Comparison of ENCODE assay signal across 19 cellular contexts in genomic region chr2:220646424-220646823, GRCh38.
A peak's percentile ranks its signal among the peaks of the same experiment; 100 is the strongest.
DNase-seq lines count a peak whose midpoint lies in the region; ATAC-seq, FAIRE-seq and TF ChIP-seq lines count a peak whose summit lies in the region.
"Had no signal": no experiment of that assay in that cellular context is flagged by ENCODE, and none has a peak within 500 bp of the region (broad histone marks: within the 10 kb centered on the region; RNA-seq: fewer than 3 reads in every experiment).

No MANE protein-coding gene starts in this region.

- H3K9me3 ChIP-seq in small intestine (ENCODE audit: control insufficient read depth, low read depth): no peaks in the 10 kb centered on the region
- H3K9me3 ChIP-seq: right atrium auricular region had no signal

- no peak for TF ChIP-seq CTCF in GM12865 (IDR thresholded peaks at IDR 0.05; ENCODE audit: insufficient read depth, low read depth, low read length, missing control alignments)

- DNase-seq in GM12865 (ENCODE audit: low read depth) (peak; percentile 36), NAMALWA (ENCODE audit: low spot score) (peak; percentile 5), NCI-H82 (lab: John Stamatoyannopoulos, UW) (no peak), D341Med (ENCODE audit: low spot score) (no peak), small intestine (no peak)
- no peak for DNase-seq in effector CD8-positive, alpha-beta T cell (lab: John Stamatoyannopoulos, UW)
- DNase-seq: activated CD4-positive, alpha-beta T cell treated with anti-CD3 and anti-CD28 coated beads, Interleukin-2, amount 50 U/mL, for 4 hours; activated T-cell treated with anti-CD3 and anti-CD28 coated beads, Interleukin-2, amount 50 U/mL, for 4 hours; central memory CD4-positive, alpha-beta T cell; effector memory CD8-positive, alpha-beta T cell; KBM-7; midbrain; NCI-H1092 treated with DMSO at 0.1 percent for 48 hours; substantia nigra had no signal

- H3K27ac ChIP-seq in small intestine (ENCODE audit: low read depth in 1 of 2, low read length in 1 of 2): no peak overlapping the region
- H3K27ac ChIP-seq: right atrium auricular region had no signal

- H3K36me3 ChIP-seq in small intestine (ENCODE audit: control insufficient read depth in 2 of 2, insufficient read depth in 2 of 2, low read length in 2 of 2): no peaks in the 10 kb centered on the region
- H3K36me3 ChIP-seq: right atrium auricular region had no signal

- H3K4me3 ChIP-seq in GM12865 (ENCODE audit: low read depth, low read length) (no peak overlapping the region), small intestine (ENCODE audit: low read depth in 1 of 2, low read length in 2 of 2) (no peak overlapping the region)
- H3K4me3 ChIP-seq: right atrium auricular region had no signal

- FAIRE-seq in small intestine (lab: Jason Lieb, UNC): no peak
- FAIRE-seq: H1 had no signal

- no peaks in the 10 kb centered on the region for H3K4me1 ChIP-seq in small intestine (ENCODE audit: control insufficient read depth in 2 of 2, insufficient read depth in 1 of 2, low read depth in 1 of 2, low read length in 1 of 2)
- H3K4me1 ChIP-seq: right atrium auricular region had no signal

- ATAC-seq in GM19395 (IDR thresholded peaks at IDR 0.05; ENCODE audit: unreplicated experiment): peak; percentile 81
- peak; percentile 54 for ATAC-seq in HG02623 (IDR thresholded peaks at IDR 0.05; ENCODE audit: unreplicated experiment)
- ATAC-seq: activated T-cell treated with anti-CD3 and anti-CD28 coated beads, Interleukin-2, amount 50 U/mL, for 4 hours; effector memory CD8-positive, alpha-beta T cell; Panc1 had no signal

- no peaks in the 10 kb centered on the region for H3K27me3 ChIP-seq in small intestine (ENCODE audit: control insufficient read depth in 2 of 2, insufficient read depth in 2 of 2, low read length in 2 of 2)
- H3K27me3 ChIP-seq: right atrium auricular region had no signal

- WGBS in small intestine, 3 donors: 70 to 84% (median 74%) methylated on average over 3 of the region's 3 CpGs

Comparison
In these comparisons a context has a peak if more than half of its experiments do, and no peak if none do; other contexts are left out.
1. DNase-seq: peak in GM12865 (single experiment) and NAMALWA (single experiment); none in NCI-H82 (single experiment), D341Med (single experiment), effector CD8-positive, alpha-beta T cell (single experiment) and small intestine (single experiment).